ENCODE assay signal across 8 cellular contexts in the genomic region with DNA sequence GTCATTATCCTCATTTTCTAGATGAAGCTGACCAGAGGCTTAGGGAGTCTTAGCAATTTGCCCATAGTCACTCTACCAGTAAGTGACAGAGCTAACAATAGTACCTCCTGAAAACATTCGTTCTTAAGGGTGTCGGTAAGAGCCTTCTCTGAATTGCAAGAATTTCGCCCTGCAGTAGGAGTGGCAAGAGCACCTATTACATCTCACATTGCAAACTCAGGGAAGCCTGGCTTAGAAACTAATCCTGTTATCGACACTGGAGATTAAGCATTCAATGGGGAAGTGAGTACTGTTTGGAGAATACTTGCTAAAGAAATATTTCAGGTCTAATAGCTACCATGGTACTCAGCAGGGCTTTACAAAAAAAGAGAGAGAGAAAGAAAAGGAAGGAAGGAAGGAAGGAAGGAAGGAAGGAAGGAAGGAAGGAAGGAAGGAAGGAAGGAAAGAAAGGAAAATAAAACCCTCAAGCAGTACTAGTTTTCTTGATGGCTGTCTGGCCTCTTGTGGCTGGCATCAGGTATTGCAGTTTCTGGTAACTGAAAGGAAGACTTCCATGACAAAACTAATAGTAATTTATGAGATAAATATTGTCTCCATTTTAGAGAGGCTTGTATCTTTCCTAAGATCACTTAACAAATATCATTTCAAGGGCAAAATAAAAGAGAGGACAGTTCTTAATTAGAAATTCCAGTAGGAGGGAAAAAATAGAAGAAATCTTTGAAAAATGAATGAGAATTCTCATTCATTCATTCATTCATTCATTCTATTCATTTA. TPM values are rescaled to one million over a fixed set of nuclear protein-coding genes. Genes with fewer than 3 reads are reported as not detected.
DNase-seq lines count a peak whose midpoint lies in the region; ATAC-seq, FAIRE-seq and TF ChIP-seq lines count a peak whose summit lies in the region.

No MANE protein-coding gene starts in this region.

- intact Hi-C loops in OCI-LY7 (cut with micrococcal nuclease; ENCODE audit: unreplicated experiment) = loop anchor here (2.0 kb wide), 1 partner anchor 335 kb away; no protein-coding TSS in a partner anchor

- H2BK12ac ChIP-seq in H1 (ENCODE audit: low read depth, low read length) = no peak overlapping the region

- no peaks in the 10 kb centered on the region for H3K4me1 ChIP-seq in OCI-LY7 (ENCODE audit: insufficient read depth, low read length, poor library complexity, severe bottlenecking)
- H3K4me1 ChIP-seq in H1 (replicated peaks in 1 of 4; ENCODE audit: control insufficient read depth in 3 of 4, insufficient read depth in 4 of 4, low read length in 3 of 4) = peaks cover 0 to 6% (median 1%) of the 10 kb centered on the region in 4 experiments; a peak in 4 of 7 replicates
- peaks cover 27% of the 10 kb centered on the region for H3K4me1 ChIP-seq in mucosa of stomach (ENCODE audit: control insufficient read depth, insufficient read depth, low read length)

- no peaks in the 10 kb centered on the region for H4K20me1 ChIP-seq in OCI-LY7 (ENCODE audit: insufficient read depth, low read length)
- no peaks in the 10 kb centered on the region for H4K20me1 ChIP-seq in H1 (replicated peaks in 1 of 2; ENCODE audit: control insufficient read depth in 1 of 2, insufficient read depth in 2 of 2, low read length in 2 of 2)

- H3K4me2 ChIP-seq in OCI-LY7 (ENCODE audit: low read length) (no peak overlapping the region), H1 (ENCODE audit: insufficient read depth in 1 of 2, low read depth in 2 of 2, low read length in 2 of 2) (no peak overlapping the region)

- no peak overlapping the region for H3K4ac ChIP-seq in H1 (replicated peaks; ENCODE audit: insufficient read length, low read depth, low read length)

- H3K79me2 ChIP-seq in OCI-LY7 (ENCODE audit: insufficient read depth, low read depth, low read length) (no peaks in the 10 kb centered on the region), H1 (ENCODE audit: control insufficient read depth in 1 of 2, insufficient read depth in 2 of 2, low read length in 2 of 2) (no peaks in the 10 kb centered on the region)

- peak; percentile 54 for ATAC-seq in HG02981 (IDR thresholded peaks at IDR 0.05; ENCODE audit: unreplicated experiment)
- ATAC-seq in GM21390 (IDR thresholded peaks at IDR 0.05; ENCODE audit: unreplicated experiment) = no peak
- no peak for ATAC-seq in HG03196 (IDR thresholded peaks at IDR 0.05; ENCODE audit: unreplicated experiment)

- POLR2A ChIA-PET in OCI-LY7 (lab: Charles Lee) (no interaction called here), H1 (lab: Charles Lee; ENCODE audit: partially characterized antibody) (interaction anchor here (1.3 kb wide), 1 partner anchor 322 kb away, joined by 3 read pairs; a partner anchor contains a TSS)

- H3K36me3 ChIP-seq in OCI-LY7 (ENCODE audit: insufficient read depth, low read length) (no peaks in the 10 kb centered on the region), H1 (ENCODE audit: control insufficient read depth in 2 of 4, insufficient read depth in 4 of 4, low read length in 3 of 4) (no peaks in the 10 kb centered on the region), mucosa of stomach (ENCODE audit: control insufficient read depth, insufficient read depth, low read length) (no peaks in the 10 kb centered on the region)

- H3K9me3 ChIP-seq in OCI-LY7 (ENCODE audit: low read length) (no peaks in the 10 kb centered on the region), H1 (ENCODE audit: insufficient read depth in 2 of 2, low read depth in 1 of 2, low read length in 1 of 2) (no peaks in the 10 kb centered on the region), mucosa of stomach (ENCODE audit: control insufficient read depth, low read length) (no peaks in the 10 kb centered on the region)

- H2BK5ac ChIP-seq in H1 (ENCODE audit: low read depth, low read length) = no peak overlapping the region

- H3K14ac ChIP-seq in H1 (ENCODE audit: insufficient read length) = no peak overlapping the region

- no peak for TF ChIP-seq POLR2A in H1 (IDR thresholded peaks at IDR 0.05; ENCODE audit: control extremely low read depth in 1 of 2, low read depth in 2 of 2, low read length in 2 of 2)

- H3K4me3 ChIP-seq in OCI-LY7 (ENCODE audit: low read depth, low read length, poor library complexity, severe bottlenecking) (no peak overlapping the region), H1 (ENCODE audit: extremely low read depth in 1 of 4, insufficient read depth in 2 of 4, low read depth in 3 of 4, low read length in 4 of 4) (no peak overlapping the region), mucosa of stomach (ENCODE audit: low read length) (peak overlapping the region; percentile 6)

- no peak overlapping the region for H4K8ac ChIP-seq in H1 (ENCODE audit: extremely low read depth, insufficient read depth, low read length)

- TF ChIP-seq RAD21 in H1 (IDR thresholded peaks at IDR 0.05 in 1 of 2, conservative IDR thresholded peaks at IDR 0.05 in 1 of 2; ENCODE audit: low read depth in 2 of 2, low read length in 2 of 2) = peak; percentile 81 to 83

- no peak overlapping the region for H2BK15ac ChIP-seq in H1 (ENCODE audit: low read length)

- H2AFZ ChIP-seq in OCI-LY7 (ENCODE audit: low read length) (no peak overlapping the region), H1 (ENCODE audit: low read length) (no peak overlapping the region)

- FAIRE-seq in H1 (lab: Jason Lieb, UNC) = no peak

- no peaks in the 10 kb centered on the region for H3K79me1 ChIP-seq in H1 (ENCODE audit: low read depth, low read length)

- H3K9me2 ChIP-seq in OCI-LY7 (ENCODE audit: insufficient read depth, low read length) = no peaks in the 10 kb centered on the region

- no peak overlapping the region for H3K18ac ChIP-seq in H1 (ENCODE audit: extremely low read depth, low read length)

- H3K56ac ChIP-seq in H1 (replicated peaks; ENCODE audit: insufficient read length, low read depth, low read length) = no peak overlapping the region

- no peaks in the 10 kb centered on the region for H3K23me2 ChIP-seq in H1 (ENCODE audit: low read depth, low read length)

- no peak overlapping the region for H2BK120ac ChIP-seq in H1 (replicated peaks; ENCODE audit: low read depth, low read length)

- H2BK20ac ChIP-seq in H1 (ENCODE audit: low read length) = no peak overlapping the region

- no peak overlapping the region for H3K27ac ChIP-seq in OCI-LY7 (ENCODE audit: low read depth, low read length, poor library complexity, severe bottlenecking)
- no peak overlapping the region for H3K27ac ChIP-seq in H1 (ENCODE audit: low read depth, low read length)

- peak; percentile 57 for DNase-seq in DMS79 treated with DMSO at 0.1 percent for 48 hours (lab: John Stamatoyannopoulos, UW)
- peak; percentile 35 for DNase-seq in OCI-LY7 (ENCODE audit: low spot score)
- peak in 1 of 2 experiments; percentile 40 for DNase-seq in H1 (ENCODE audit: low read depth in 1 of 2, low spot score in 2 of 2)
- no peak for DNase-seq in activated CD8-positive, alpha-beta memory T cell treated with anti-CD3 and anti-CD28 coated beads for 24 hours

- peak; percentile 84 for TF ChIP-seq CTCF in OCI-LY7 (conservative IDR thresholded peaks at IDR 0.05; ENCODE audit: low read length)
- peak in 2 of 3 experiments; percentile 63 to 69; a peak in 3 of 4 replicates for TF ChIP-seq CTCF in H1 (IDR thresholded peaks at IDR 0.05; ENCODE audit: control extremely low read depth in 1 of 3, insufficient read depth in 1 of 3, low read depth in 1 of 3, low read length in 3 of 3)

- TF ChIP-seq EP300 in H1 (IDR thresholded peaks at IDR 0.05; ENCODE audit: borderline replicate concordance in 1 of 2, low read depth in 2 of 2, low read length in 2 of 2) = no peak

- H4K91ac ChIP-seq in H1 (replicated peaks; ENCODE audit: insufficient read length, low read length) = no peak overlapping the region

- H2AK5ac ChIP-seq in H1 (ENCODE audit: low read depth, low read length) = no peak overlapping the region

- H3K23ac ChIP-seq in H1 (ENCODE audit: insufficient read length) = no peak overlapping the region

- H3K9ac ChIP-seq in H1 (replicated peaks in 1 of 4; ENCODE audit: extremely low read depth in 1 of 4, low read depth in 3 of 4, low read length in 3 of 4) = no peak overlapping the region
- no peak overlapping the region for H3K9ac ChIP-seq in mucosa of stomach (ENCODE audit: low read length)

- no peaks in the 10 kb centered on the region for H3K27me3 ChIP-seq in H1 (replicated peaks in 1 of 4; ENCODE audit: control insufficient read depth in 3 of 4, extremely low read depth in 1 of 4, insufficient read depth in 3 of 4, low read length in 3 of 4)
- no peaks in the 10 kb centered on the region for H3K27me3 ChIP-seq in mucosa of stomach (ENCODE audit: control insufficient read depth, insufficient read depth, low read length)

- CTCF ChIA-PET in OCI-LY7 (lab: Charles Lee; ENCODE audit: unreplicated experiment) = no interaction called here
- CTCF ChIA-PET in H1 (lab: Charles Lee; ENCODE audit: partially characterized antibody) = interaction anchor here (0.6 to 6.4 kb wide), 42 partner anchors 9 to 718 kb away, joined by 3 to 46 read pairs (median 4); a partner anchor contains a TSS

- whole genome bisulfite sequencing in H1 (ENCODE audit: extremely low coverage in 1 of 2, insufficient coverage in 1 of 2, insufficient read length in 1 of 2, insufficient replicate concordance in 2 of 2, low coverage in 1 of 2, low lambda C conversion rate in 2 of 2, missing lambda C conversion rate in 1 of 2), 2 experiments = 69% methylated on average over 4 of the region's 4 CpGs; no CpG with 5 or more reads in 1 of the 2 experiments

- H4K5ac ChIP-seq in H1 (ENCODE audit: insufficient read length, low read depth, low read length) = no peak overlapping the region

- BruUV-seq in OCI-LY7 (replicated peaks; lab: Mats Ljungman, UMichigan) = no TSS peak

RNA-seq across cellular contexts. Expression of a gene that starts 10.4 kb away (rescaled TPM):
- total RNA-seq in OCI-LY7 (2014; rRNA removed; shearing (Covaris generic)) = not detected in 2 replicates
- total RNA-seq in OCI-LY7 (2022) = not detected in 2 replicates
- 18.8 and 19.5 TPM in 2 replicates for total RNA-seq in H1 (2021; fragmentation: NEBNext Ultra II Directional; extraction: Animal tissue kit (Norgen Biotek cat#: 25700))
- 8.2 and 9.4 TPM in 2 replicates for polyA plus RNA-seq in H1 (2011; rRNA removed)
- polyA plus RNA-seq in H1 (2011; cell fraction: cytosol; rRNA removed) = 5.7 TPM
- 17.6 TPM for polyA plus RNA-seq in H1 (2011; cell fraction: nucleus; rRNA removed)
- polyA plus RNA-seq in H1 (2012, experiment 1 of 2) = 9.5 to 13.0 TPM (median 11.5 TPM) in 4 replicates
- polyA plus RNA-seq in H1 (2012, experiment 2 of 2) = 14.5 TPM
- 6.7 TPM for polyA plus RNA-seq in H1 (2013, experiment 1 of 2)
- 6.6 TPM for polyA plus RNA-seq in H1 (2013, experiment 2 of 2)
- polyA minus RNA-seq in H1 (2011; rRNA and poly(A)+ RNA removed) = 10.7 and 14.9 TPM in 2 replicates
- polyA minus RNA-seq in H1 (2011; cell fraction: cytosol; rRNA and poly(A)+ RNA removed) = 7.6 TPM
- 11.2 TPM for polyA minus RNA-seq in H1 (2011; cell fraction: nucleus; rRNA and poly(A)+ RNA removed)

RNA-seq across cellular contexts. Expression of a gene that starts 15.3 kb away (rescaled TPM):
- not detected in 2 replicates for total RNA-seq in OCI-LY7 (2014; rRNA removed; shearing (Covaris generic))
- total RNA-seq in OCI-LY7 (2022) = not detected in 2 replicates
- not detected in 2 replicates for total RNA-seq in H1 (2021; fragmentation: NEBNext Ultra II Directional; extraction: Animal tissue kit (Norgen Biotek cat#: 25700))
- not detected in 2 replicates for polyA plus RNA-seq in H1 (2011; rRNA removed)
- polyA plus RNA-seq in H1 (2011; cell fraction: cytosol; rRNA removed) = not detected
- not detected for polyA plus RNA-seq in H1 (2011; cell fraction: nucleus; rRNA removed)
- polyA plus RNA-seq in H1 (2012, experiment 1 of 2) = 0.09 to 0.13 TPM in 2 of 4 replicates, not detected in the others
- not detected for polyA plus RNA-seq in H1 (2012, experiment 2 of 2)
- not detected for polyA plus RNA-seq in H1 (2013, experiment 1 of 2)
- polyA plus RNA-seq in H1 (2013, experiment 2 of 2) = not detected
- not detected in 2 replicates for polyA minus RNA-seq in H1 (2011; rRNA and poly(A)+ RNA removed)
- polyA minus RNA-seq in H1 (2011; cell fraction: cytosol; rRNA and poly(A)+ RNA removed) = not detected
- not detected for polyA minus RNA-seq in H1 (2011; cell fraction: nucleus; rRNA and poly(A)+ RNA removed)

RNA-seq across cellular contexts. Expression of a gene that starts 20.0 kb away (rescaled TPM):
- not detected in 2 replicates for total RNA-seq in OCI-LY7 (2014; rRNA removed; shearing (Covaris generic))
- total RNA-seq in OCI-LY7 (2022) = not detected in 2 replicates
- total RNA-seq in H1 (2021; fragmentation: NEBNext Ultra II Directional; extraction: Animal tissue kit (Norgen Biotek cat#: 25700)) = not detected in 2 replicates
- polyA plus RNA-seq in H1 (2011; rRNA removed) = not detected in 2 replicates
- not detected for polyA plus RNA-seq in H1 (2011; cell fraction: cytosol; rRNA removed)
- polyA plus RNA-seq in H1 (2011; cell fraction: nucleus; rRNA removed) = not detected
- polyA plus RNA-seq in H1 (2012, experiment 1 of 2) = not detected in 4 replicates
- polyA plus RNA-seq in H1 (2012, experiment 2 of 2) = not detected
- not detected for polyA plus RNA-seq in H1 (2013, experiment 1 of 2)
- not detected for polyA plus RNA-seq in H1 (2013, experiment 2 of 2)
- polyA minus RNA-seq in H1 (2011; rRNA and poly(A)+ RNA removed) = not detected in 2 replicates
- polyA minus RNA-seq in H1 (2011; cell fraction: cytosol; rRNA and poly(A)+ RNA removed) = not detected
- polyA minus RNA-seq in H1 (2011; cell fraction: nucleus; rRNA and poly(A)+ RNA removed) = not detected

Comparison
In these comparisons a context has a peak if more than half of its experiments do, and no peak if none do; other contexts are left out.
1. RNA of a gene that starts 10.4 kb away (total RNA-seq): 18.8 to 19.5 TPM in H1; not detected in OCI-LY7; every median in the first group is over 10 times any median in the second.